23 cellular contexts compared by ENCODE assay signal in genomic region chr1:116424438-116424837, GRCh38.
"Had no signal": no experiment of that assay in that cellular context is flagged by ENCODE, and none has a peak within 500 bp of the region (broad histone marks: within the 10 kb centered on the region; RNA-seq: fewer than 3 reads in every experiment).

No MANE protein-coding gene starts in this region.

- H3K9me3 Mint-ChIP-seq: memory B cell; naive thymus-derived CD4-positive, alpha-beta T cell; natural killer cell treated with Interleukin-12 subunit alpha and Interleukin-12 subunit beta and Interleukin-15 and Interleukin-18, amount 100 ng/mL, for 72 hours; stimulated activated memory B cell treated with anti-CD40 and anti-IgM and Interleukin-4, amounts not matched to agents 10 μg/mL and 1 μg/mL and 100 μg/mL, for 72 hours; stimulated activated naive CD8-positive, alpha-beta T cell treated with anti-CD3 and anti-CD28 coated beads, Interleukin-15, amount 100 ng/mL, for 72 hours; type B pancreatic cell had no signal

- H3K9me3 ChIP-seq: left ventricle myocardium inferior, mucosa of descending colon, ovary, right atrium auricular region, right lobe of liver, tibial nerve, uterus had no signal

- H3K27ac ChIP-seq: left ventricle myocardium inferior, ovary, right atrium auricular region, right lobe of liver, tibial nerve, uterus had no signal

- H3K4me3 Mint-ChIP-seq: memory B cell; naive thymus-derived CD4-positive, alpha-beta T cell; natural killer cell treated with Interleukin-12 subunit alpha and Interleukin-12 subunit beta and Interleukin-15 and Interleukin-18, amount 100 ng/mL, for 72 hours; stimulated activated memory B cell treated with anti-CD40 and anti-IgM and Interleukin-4, amounts not matched to agents 10 μg/mL and 1 μg/mL and 100 μg/mL, for 72 hours; stimulated activated naive CD8-positive, alpha-beta T cell treated with anti-CD3 and anti-CD28 coated beads, Interleukin-15, amount 100 ng/mL, for 72 hours; type B pancreatic cell had no signal

- H3K4me3 ChIP-seq: left ventricle myocardium inferior, mucosa of descending colon, ovary, right atrium auricular region, right lobe of liver, smooth muscle cell, tibial nerve, uterus had no signal

- H3K36me3 Mint-ChIP-seq: memory B cell; naive thymus-derived CD4-positive, alpha-beta T cell; natural killer cell treated with Interleukin-12 subunit alpha and Interleukin-12 subunit beta and Interleukin-15 and Interleukin-18, amount 100 ng/mL, for 72 hours; stimulated activated memory B cell treated with anti-CD40 and anti-IgM and Interleukin-4, amounts not matched to agents 10 μg/mL and 1 μg/mL and 100 μg/mL, for 72 hours; type B pancreatic cell had no signal

- DNase-seq: islet precursor cell; left ventricle myocardium inferior; midbrain; mucosa of descending colon; naive thymus-derived CD4-positive, alpha-beta T cell; ovary; right lobe of liver; stimulated activated CD4-positive, alpha-beta T cell treated with anti-CD3 and anti-CD28 coated beads, Interleukin-1b, Interleukin-23, amount 100 ng/mL, for 48 hours; stimulated activated CD4-positive, alpha-beta T cell treated with anti-CD3 and anti-CD28 coated beads, Interleukin-2, amount 100 ng/mL, for 48 hours; stimulated activated CD4-positive, alpha-beta T cell treated with anti-CD3 and anti-CD28 coated beads, Interleukin-4, amount 100 ng/mL, for 4 hours; stimulated activated CD8-positive, alpha-beta memory T cell treated with anti-CD3 and anti-CD28 coated beads, Interleukin-4, amount 100 ng/mL, for 48 hours; stimulated activated naive CD4-positive, alpha-beta T cell treated with Interleukin-2 at 50 U/mL for 16 hours; stimulated activated naive CD8-positive, alpha-beta T cell treated with anti-CD3 and anti-CD28 coated beads, Interleukin-15, amount 100 ng/mL, for 72 hours; substantia nigra; uterus had no signal

- ATAC-seq: mucosa of descending colon; naive thymus-derived CD4-positive, alpha-beta T cell; natural killer cell treated with Interleukin-12 subunit alpha and Interleukin-12 subunit beta and Interleukin-15 and Interleukin-18, amount 100 ng/mL, for 72 hours; right lobe of liver; stimulated activated memory B cell treated with anti-CD40 and anti-IgM and Interleukin-4, amounts not matched to agents 10 μg/mL and 1 μg/mL and 100 μg/mL, for 72 hours; stimulated activated naive CD8-positive, alpha-beta T cell treated with anti-CD3 and anti-CD28 coated beads, Interleukin-15, amount 100 ng/mL, for 72 hours had no signal

- H3K36me3 ChIP-seq: left ventricle myocardium inferior, ovary, right atrium auricular region, right lobe of liver, tibial nerve, uterus had no signal

- H3K27ac Mint-ChIP-seq: memory B cell; naive thymus-derived CD4-positive, alpha-beta T cell; natural killer cell treated with Interleukin-12 subunit alpha and Interleukin-12 subunit beta and Interleukin-15 and Interleukin-18, amount 100 ng/mL, for 72 hours; progenitor cell of endocrine pancreas; stimulated activated memory B cell treated with anti-CD40 and anti-IgM and Interleukin-4, amounts not matched to agents 10 μg/mL and 1 μg/mL and 100 μg/mL, for 72 hours; stimulated activated naive CD8-positive, alpha-beta T cell treated with anti-CD3 and anti-CD28 coated beads, Interleukin-15, amount 100 ng/mL, for 72 hours; type B pancreatic cell had no signal

- H3K4me1 ChIP-seq: right lobe of liver, uterus had no signal

- H3K4me1 Mint-ChIP-seq: memory B cell; stimulated activated memory B cell treated with anti-CD40 and anti-IgM and Interleukin-4, amounts not matched to agents 10 μg/mL and 1 μg/mL and 100 μg/mL, for 72 hours had no signal

- H3K27me3 Mint-ChIP-seq: stimulated activated memory B cell treated with anti-CD40 and anti-IgM and Interleukin-4, amounts not matched to agents 10 μg/mL and 1 μg/mL and 100 μg/mL, for 72 hours; stimulated activated naive CD8-positive, alpha-beta T cell treated with anti-CD3 and anti-CD28 coated beads, Interleukin-15, amount 100 ng/mL, for 72 hours had no signal

- H3K4me2 ChIP-seq: smooth muscle cell had no signal

- H3K27me3 ChIP-seq: ovary, right atrium auricular region, right lobe of liver, tibial nerve, uterus had no signal
